Comparison of ENCODE assay signal across 8 cellular contexts in genomic region chrX:18354369-18355329, GRCh38. TPM values are rescaled to one million over a fixed set of nuclear protein-coding genes. Genes with fewer than 3 reads are reported as not detected.
DNase-seq lines count a peak whose midpoint lies in the region; ATAC-seq and TF ChIP-seq lines count a peak whose summit lies in the region.

SCML2 (minus strand) TSS chrX:18354688; CDS start chrX:18334071, 20,617 bp downstream.

- WGBS in esophagus muscularis mucosa = 26% methylated on average over 23 of the region's 96 CpGs

- H3K9me3 ChIP-seq in esophagus muscularis mucosa = no peaks in the 10 kb centered on the region

- no peaks in the 10 kb centered on the region for H3K36me3 ChIP-seq in esophagus muscularis mucosa

- peaks cover 0 to 12% (median 7%) of the 10 kb centered on the region in 4 donors for H3K4me1 ChIP-seq in esophagus muscularis mucosa

- intact Hi-C loops in esophagus muscularis mucosa (cut with DNase I) = no loop called here

- no peak for ATAC-seq in GM19324 (IDR thresholded peaks at IDR 0.05; ENCODE audit: low FRiP score, unreplicated experiment)
- no peak for ATAC-seq in GM21723 (IDR thresholded peaks at IDR 0.05; ENCODE audit: unreplicated experiment)

- TF ChIP-seq CTCF in GM12875 (IDR thresholded peaks at IDR 0.05; ENCODE audit: borderline replicate concordance, insufficient read depth, low read depth, low read length) (no peak), esophagus muscularis mucosa (IDR thresholded peaks at IDR 0.05) (no peak)

- H3K4me3 ChIP-seq in GM12875 (ENCODE audit: low read depth, low read length) (peak within 1 kb of the TSS; percentile 64), esophagus muscularis mucosa (peak within 1 kb of the TSS; percentile 58 to 73 (median 60))

- DNase-seq in NCI-H2196 (lab: John Stamatoyannopoulos, UW; ENCODE audit: unreplicated experiment) = peak; percentile 24
- DNase-seq in activated T-cell treated with anti-CD3 and anti-CD28 coated beads, Interleukin-2, amount 50 U/mL, for 1 hour = peak; percentile 47
- no peak for DNase-seq in esophagus muscularis mucosa (ENCODE audit: extremely low spot score)
- peak; percentile 42 for DNase-seq in myocyte (ENCODE audit: low read depth)
- peak; percentile 11 for DNase-seq in superior temporal gyrus (ENCODE audit: extremely low spot score)

- peaks cover 0 to 6% (median 0%) of the 10 kb centered on the region in 4 donors for H3K27me3 ChIP-seq in esophagus muscularis mucosa

- H3K27ac ChIP-seq in esophagus muscularis mucosa (replicated peaks in 1 of 4) = peak within 1 kb of the TSS; percentile 56 to 74 (median 64)

- TF ChIP-seq POLR2A in esophagus muscularis mucosa (IDR thresholded peaks at IDR 0.05; ENCODE audit: low read depth) = no peak

- TF ChIP-seq EP300 in esophagus muscularis mucosa (IDR thresholded peaks at IDR 0.05) = no peak

RNA-seq across cellular contexts. Expression of gene SCML2, which starts in this region (rescaled TPM):
- 1 to 10 TPM in 3 of 4 donors, under 1 TPM in 1; 0.99 to 2.6 (median 1.7) TPM for total RNA-seq in esophagus muscularis mucosa
- 1.3 and 1.4 TPM in 2 replicates for total RNA-seq in myocyte
- polyA plus RNA-seq in myocyte (2012) = 0.79 TPM
